8 cellular contexts compared by ENCODE assay signal in the genomic region with DNA sequence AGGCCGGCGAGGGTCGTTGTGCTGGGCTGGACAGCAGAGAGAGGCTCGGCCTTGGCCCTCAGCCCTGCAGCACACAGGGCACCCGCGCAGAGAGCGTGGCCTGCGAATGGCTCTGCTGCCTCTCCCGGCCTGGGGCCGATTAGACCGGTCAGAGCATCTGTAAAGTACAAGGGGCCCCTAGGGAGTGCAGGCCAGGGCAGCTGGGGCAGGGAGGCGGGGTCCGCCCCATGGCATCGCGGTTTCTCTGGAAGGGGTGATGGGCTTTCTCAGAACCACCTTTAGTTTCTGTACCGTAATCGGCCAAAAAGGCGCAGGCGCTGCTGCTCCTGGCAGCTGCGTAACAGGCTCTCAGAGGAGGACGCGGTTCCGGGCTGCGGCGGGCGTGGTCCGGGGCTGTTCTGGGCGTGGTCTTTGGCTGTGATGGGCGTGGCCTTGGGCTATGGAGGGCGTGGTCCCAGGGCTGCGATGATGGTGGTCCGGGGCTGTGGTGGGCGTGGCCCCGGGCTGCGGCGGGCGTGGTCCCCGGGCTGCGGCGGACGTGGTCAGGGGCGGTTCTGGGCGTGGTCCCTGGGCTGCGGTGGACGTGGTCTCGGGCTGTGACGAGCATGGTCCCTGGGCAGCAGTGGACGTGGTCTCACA. TPM values are rescaled to one million over a fixed set of nuclear protein-coding genes. Genes with fewer than 3 reads are reported as not detected.
A peak's percentile ranks its signal among the peaks of the same experiment; 100 is the strongest.
DNase-seq lines count a peak whose midpoint lies in the region; TF ChIP-seq lines count a peak whose summit lies in the region.

No MANE protein-coding gene starts in this region.

- no peak overlapping the region for H3K27ac Mint-ChIP-seq in HFFc6

- no peaks in the 10 kb centered on the region for H3K4me1 Mint-ChIP-seq in HFFc6 (ENCODE audit: low read depth)

- H3K4me3 Mint-ChIP-seq in HFFc6: peak overlapping the region; percentile 10; the same call in 1 of the 2 replicates

- H3K27me3 ChIP-seq in layer of hippocampus (ENCODE audit: control insufficient read depth, insufficient read depth, low read length): no peaks in the 10 kb centered on the region

- DNase-seq in GM04504 (ENCODE audit: low read depth): peak; percentile 0
- DNase-seq in HFFc6: peak; percentile 25
- DNase-seq in NCI-H146 (lab: John Stamatoyannopoulos, UW): peak; percentile 94
- peak; percentile 76 for DNase-seq in activated CD4-positive, CD25-positive, alpha-beta regulatory T cell treated with anti-CD3 and anti-CD28 coated beads, Interleukin-2, amount 50 U/mL, for 16 hours (ENCODE audit: low read depth, low spot score)
- peak; percentile 85 for DNase-seq in cerebellum (ENCODE audit: low spot score)
- peak; percentile 70 to 82 (median 78) for DNase-seq in stimulated activated CD4-positive, alpha-beta T cell treated with anti-CD3 and anti-CD28 coated beads, Interleukin-1b, Interleukin-23, amount 100 ng/mL, for 24 hours (ENCODE audit: low read depth in 4 of 4, low spot score in 1 of 4)
- no peak for DNase-seq in 8988T

- H3K27me3 Mint-ChIP-seq in HFFc6 (ENCODE audit: insufficient read depth): no peaks in the 10 kb centered on the region

- H3K9me3 Mint-ChIP-seq in HFFc6: peaks cover 9% of the 10 kb centered on the region

- peak overlapping the region; percentile 20 for H3K27ac ChIP-seq in layer of hippocampus (ENCODE audit: low read depth, low read length)

- H3K36me3 Mint-ChIP-seq in HFFc6 (ENCODE audit: low read depth): peaks cover 4% of the 10 kb centered on the region; the same call in 1 of the 2 replicates

- no peak for TF ChIP-seq CTCF in HFFc6 (IDR thresholded peaks at IDR 0.05)

RNA-seq across cellular contexts. Expression of gene GPR148, which starts 1.5 kb away (rescaled TPM):
- not detected for total RNA-seq in HFFc6 (2021; fragmentation: NEBNext Ultra II Directional; extraction: Animal tissue kit (Norgen Biotek cat#: 25700))
- total RNA-seq in cerebellum: not detected

RNA-seq across cellular contexts. Expression of gene AMER3, which starts 27.9 kb away (rescaled TPM):
- total RNA-seq in HFFc6 (2021; fragmentation: NEBNext Ultra II Directional; extraction: Animal tissue kit (Norgen Biotek cat#: 25700)): not detected
- 25.7 TPM for total RNA-seq in cerebellum

Comparison
In these comparisons a context has a peak if more than half of its experiments do, and no peak if none do; other contexts are left out.
1. RNA of gene AMER3, which starts 27.9 kb away (total RNA-seq): 25.7 TPM in cerebellum (single experiment); not detected in HFFc6; every median in the first group is over 10 times any median in the second.